28 cellular contexts compared by ENCODE assay signal in the genomic region with DNA sequence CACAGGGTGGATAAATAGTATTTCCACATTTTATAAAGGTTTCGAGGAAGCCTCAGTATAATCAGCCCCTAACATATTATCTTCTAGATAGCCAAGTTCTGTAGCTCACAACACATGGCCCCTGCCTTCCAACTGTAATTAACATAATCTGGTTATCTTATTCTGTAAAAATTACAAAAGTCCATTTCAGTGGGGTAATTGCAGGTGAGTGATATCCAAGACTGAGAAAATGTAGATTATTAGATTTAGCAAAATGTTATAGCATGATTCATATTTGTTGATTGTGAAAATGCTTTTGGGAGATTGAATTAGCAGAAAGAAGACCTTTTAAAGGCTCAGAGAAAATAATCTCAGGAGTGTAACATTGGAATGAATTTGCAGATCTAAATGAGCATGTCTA.
"Had no signal": no experiment of that assay in that cellular context is flagged by ENCODE, and none has a peak within 500 bp of the region (broad histone marks: within the 10 kb centered on the region; RNA-seq: fewer than 3 reads in every experiment).

No MANE protein-coding gene starts in this region.

- H3K4me3 ChIP-seq: PC-9, SJCRH30 had no signal

- H2AFZ ChIP-seq: PC-9 had no signal

- H3K27me3 ChIP-seq: SJCRH30 had no signal

- H3K4me1 ChIP-seq: SJCRH30 had no signal

- H3K4me2 ChIP-seq: KMS-11, PC-9 had no signal

- H3K27ac ChIP-seq: KMS-11, PC-9, RWPE1, SJCRH30 had no signal

- H3K36me3 ChIP-seq: SJCRH30 had no signal

- H3K9ac ChIP-seq: KMS-11 had no signal

- H3K9me3 ChIP-seq: SJCRH30 had no signal

- DNase-seq: Karpas-422, KBM-7, MM.1S, MV-4-11, NCI-H1092, NCI-H1105, NCI-H1417 treated with DMSO at 0.1 percent for 48 hours, NCI-H1436 treated with DMSO at 0.1 percent for 48 hours, NCI-H1694 treated with DMSO at 0.1 percent for 48 hours, NCI-H187 treated with DMSO at 0.1 percent for 48 hours, NCI-H2029, NCI-H2081, NCI-H2171 treated with DMSO at 0.1 percent for 48 hours, NCI-H2227 treated with DMSO at 0.1 percent for 48 hours, NCI-H446 treated with DMSO at 0.1 percent for 48 hours, NCI-H510A, NCI-H524, NCI-H526, NCI-H69, NCI-H748 treated with DMSO at 0.1 percent for 48 hours, NCI-H82, PC-9, SHP77, SIG-M5, SJCRH30, SW 1271 had no signal
